ENCODE assay signal across 9 cellular contexts in genomic region chr14:43316427-43316826, GRCh38.
"Had no signal": no experiment of that assay in that cellular context is flagged by ENCODE, and none has a peak within 500 bp of the region (broad histone marks: within the 10 kb centered on the region; RNA-seq: fewer than 3 reads in every experiment).

No MANE protein-coding gene starts in this region.

- H3K4me3 ChIP-seq: GM23248, GM23338, HAP-1 had no signal

- H3K4me2 ChIP-seq: GM23338 had no signal

- H3K27ac ChIP-seq: GM23248 had no signal

- H3K9ac ChIP-seq: GM23248 had no signal

- H3K4me3 Mint-ChIP-seq: GM23338, H9, HFFc6 had no signal

- H2AFZ ChIP-seq: GM23248, GM23338 had no signal

- ATAC-seq: GM23338, HCT116 had no signal

- H3K9me3 ChIP-seq: HAP-1 had no signal

- H3K9me3 Mint-ChIP-seq: GM23338, H9 had no signal

- H3K27ac Mint-ChIP-seq: GM23338, H9, HFFc6 had no signal

- DNase-seq: GM23248, GOT3, H7, H9, HCEC 1CT, HFFc6 had no signal

- H3K36me3 ChIP-seq: HAP-1 had no signal
